ENCODE assay signal across 17 cellular contexts in the genomic region with DNA sequence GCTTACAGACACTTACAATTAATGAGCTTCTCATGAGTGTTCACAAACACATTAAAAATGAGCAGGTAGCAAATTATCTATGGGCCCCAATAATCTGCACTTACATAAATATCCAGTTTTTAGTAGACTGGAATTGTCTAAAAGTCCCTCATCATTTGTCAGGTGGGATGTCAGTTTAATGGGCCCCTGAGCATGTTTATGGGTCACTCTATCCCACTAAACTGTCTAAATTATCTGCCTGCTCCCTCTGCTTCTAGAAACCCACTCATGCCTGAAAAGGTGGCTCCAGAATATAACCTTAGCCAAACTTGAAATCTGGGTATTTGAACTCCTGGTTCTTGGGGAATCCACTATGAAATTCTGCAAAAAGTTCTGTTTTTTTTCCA.
"Had no signal": no experiment of that assay in that cellular context is flagged by ENCODE, and none has a peak within 500 bp of the region (broad histone marks: within the 10 kb centered on the region; RNA-seq: fewer than 3 reads in every experiment).

No MANE protein-coding gene starts in this region.

- H3K4me1 ChIP-seq: gastroesophageal sphincter, left ventricle myocardium inferior, lower lobe of right lung had no signal

- H3K4me1 Mint-ChIP-seq: immature natural killer cell, memory B cell, naive B cell, nephron had no signal

- H3K9me3 Mint-ChIP-seq: nephron had no signal

- H3K36me3 Mint-ChIP-seq: immature natural killer cell, memory B cell, naive B cell, type B pancreatic cell had no signal

- H3K27ac ChIP-seq: coronary artery, dorsolateral prefrontal cortex, gastroesophageal sphincter, left ventricle myocardium inferior, lower lobe of right lung had no signal

- H3K27me3 Mint-ChIP-seq: type B pancreatic cell had no signal

- H3K27me3 ChIP-seq: gastroesophageal sphincter had no signal

- ATAC-seq: esophagus mucosa, gastroesophageal sphincter, lower lobe of right lung, sciatic nerve had no signal

- H3K36me3 ChIP-seq: gastroesophageal sphincter, left ventricle myocardium inferior, lower lobe of right lung had no signal

- H3K4me3 Mint-ChIP-seq: immature natural killer cell, memory B cell, naive B cell, nephron, type B pancreatic cell had no signal

- H3K9me3 ChIP-seq: gastroesophageal sphincter, left ventricle myocardium inferior, lower lobe of right lung had no signal

- H3K4me3 ChIP-seq: coronary artery, dorsolateral prefrontal cortex, gastroesophageal sphincter, left ventricle myocardium inferior, lower lobe of right lung had no signal

- DNase-seq: dorsolateral prefrontal cortex; effector memory CD4-positive, alpha-beta T cell; foreskin fibroblast; immature natural killer cell; left ventricle myocardium inferior; lower lobe of right lung; naive B cell; posterior cingulate gyrus; stimulated activated CD4-positive, alpha-beta T cell treated with anti-CD3 and anti-CD28 coated beads, Interleukin-2, amount 100 ng/mL, for 24 hours; stimulated activated naive CD4-positive, alpha-beta T cell had no signal

- H3K27ac Mint-ChIP-seq: immature natural killer cell, memory B cell, naive B cell, nephron, type B pancreatic cell had no signal
